8 cellular contexts compared by ENCODE assay signal in genomic region chr20:19995220-19995863, GRCh38. TPM values are rescaled to one million over a fixed set of nuclear protein-coding genes. Genes with fewer than 3 reads are reported as not detected.
A peak's percentile ranks its signal among the peaks of the same experiment; 100 is the strongest.
DNase-seq lines count a peak whose midpoint lies in the region; ATAC-seq and TF ChIP-seq lines count a peak whose summit lies in the region.

No MANE protein-coding gene starts in this region.

- H3K9me3 Mint-ChIP-seq in activated T-cell treated with anti-CD3 and anti-CD28 coated beads, Interleukin-2, amount 50 U/mL, for 4 hours, result no peaks in the 10 kb centered on the region

- TF ChIP-seq POLR2A in prostate gland (IDR thresholded peaks at IDR 0.05), result no peak

- TF ChIP-seq CTCF in cardiac muscle cell (IDR thresholded peaks at IDR 0.05; ENCODE audit: low read depth, low read length) (peak; percentile 68), WERI-Rb-1 (IDR thresholded peaks at IDR 0.05; ENCODE audit: low read depth, low read length) (peak; percentile 56), foreskin keratinocyte (conservative IDR thresholded peaks at IDR 0.05) (peak; percentile 90), prostate gland (IDR thresholded peaks at IDR 0.05) (peak; percentile 68 to 78 (median 74))

- WGBS in prostate gland, result 35% methylated on average over 5 of the region's 5 CpGs

- no peak overlapping the region for H3K4me3 Mint-ChIP-seq in activated T-cell treated with anti-CD3 and anti-CD28 coated beads, Interleukin-2, amount 50 U/mL, for 4 hours

- H3K4me1 ChIP-seq in cardiac muscle cell (ENCODE audit: low read depth) (peaks cover 42% of the 10 kb centered on the region), foreskin keratinocyte (peaks cover 39% of the 10 kb centered on the region), prostate gland (replicated peaks) (peaks cover 16% of the 10 kb centered on the region)

- H3K27me3 ChIP-seq in cardiac muscle cell, result no peaks in the 10 kb centered on the region
- H3K27me3 ChIP-seq in WERI-Rb-1 (ENCODE audit: insufficient read depth, low read depth, severe bottlenecking), result no peaks in the 10 kb centered on the region
- no peaks in the 10 kb centered on the region for H3K27me3 ChIP-seq in foreskin keratinocyte
- H3K27me3 ChIP-seq in prostate gland (replicated peaks; ENCODE audit: insufficient read depth), result no peaks in the 10 kb centered on the region

- intact Hi-C loops in cardiac septum (cut with DNase I), result loop anchor here (2.0 to 5.0 kb wide), 3 partner anchors 21 to 303 kb away; no protein-coding TSS in a partner anchor
- intact Hi-C loops in prostate gland (cut with DNase I), result loop anchor here (5.0 kb wide), 1 partner anchor 303 kb away; no protein-coding TSS in a partner anchor

- H3K36me3 ChIP-seq in cardiac muscle cell (peaks cover 10% of the 10 kb centered on the region), WERI-Rb-1 (no peaks in the 10 kb centered on the region), prostate gland (no peaks in the 10 kb centered on the region)

- H3K27ac ChIP-seq in cardiac muscle cell, result peak overlapping the region; percentile 71
- H3K27ac ChIP-seq in WERI-Rb-1, result no peak overlapping the region
- H3K27ac ChIP-seq in foreskin keratinocyte, result peak overlapping the region; percentile 32
- H3K27ac ChIP-seq in prostate gland, result no peak overlapping the region

- ATAC-seq in foreskin keratinocyte (no peak), GM18520 (IDR thresholded peaks at IDR 0.05; ENCODE audit: unreplicated experiment) (no peak)
- ATAC-seq in activated T-cell treated with anti-CD3 and anti-CD28 coated beads, Interleukin-2, amount 50 U/mL, for 4 hours, result no peak

- H3K27me3 Mint-ChIP-seq in activated T-cell treated with anti-CD3 and anti-CD28 coated beads, Interleukin-2, amount 50 U/mL, for 4 hours (ENCODE audit: low read depth), result no peaks in the 10 kb centered on the region

- H3K9me3 ChIP-seq in cardiac muscle cell (ENCODE audit: low read depth) (no peaks in the 10 kb centered on the region), WERI-Rb-1 (ENCODE audit: severe bottlenecking) (no peaks in the 10 kb centered on the region), prostate gland (no peaks in the 10 kb centered on the region)

- H3K4me3 ChIP-seq in cardiac muscle cell, result no peak overlapping the region
- no peak overlapping the region for H3K4me3 ChIP-seq in WERI-Rb-1 (ENCODE audit: low read depth, low read length)
- no peak overlapping the region for H3K4me3 ChIP-seq in prostate gland

- no peaks in the 10 kb centered on the region for H3K36me3 Mint-ChIP-seq in activated T-cell treated with anti-CD3 and anti-CD28 coated beads, Interleukin-2, amount 50 U/mL, for 4 hours (ENCODE audit: insufficient read depth)

- no peaks in the 10 kb centered on the region for H3K4me1 Mint-ChIP-seq in activated T-cell treated with anti-CD3 and anti-CD28 coated beads, Interleukin-2, amount 50 U/mL, for 4 hours (ENCODE audit: low read depth)

- DNase-seq in cardiac muscle cell (ENCODE audit: low read depth in 1 of 2, low spot score in 1 of 2), result peak; percentile 75 to 76
- DNase-seq in cardiac septum (ENCODE audit: low spot score), result no peak
- DNase-seq in NCI-H1694 (lab: John Stamatoyannopoulos, UW), result peak; percentile 46
- DNase-seq in WERI-Rb-1, result no peak
- no peak for DNase-seq in foreskin keratinocyte
- DNase-seq in prostate gland (ENCODE audit: low spot score), result peak; percentile 24
- DNase-seq in activated T-cell treated with anti-CD3 and anti-CD28 coated beads, Interleukin-2, amount 50 U/mL, for 4 hours, result no peak

RNA-seq across cellular contexts. Expression of gene NAA20, which starts 21.8 kb away (rescaled TPM):
- total RNA-seq in cardiac muscle cell, result 40.6 and 41.4 TPM in 2 replicates
- 142 and 145 TPM in 2 replicates for polyA plus RNA-seq in cardiac muscle cell
- 63.4 TPM for total RNA-seq in cardiac septum
- total RNA-seq in foreskin keratinocyte, result 110 and 118 TPM in 2 replicates
- 134 and 141 TPM in 2 replicates for polyA plus RNA-seq in foreskin keratinocyte
- 10 to 100 TPM; 33.9 to 48.5 TPM for total RNA-seq in prostate gland
- 100 to 1,000 TPM; 115 to 121 (median 118) TPM for total RNA-seq in activated T-cell treated with anti-CD3 and anti-CD28 coated beads, Interleukin-2, amount 50 U/mL, for 4 hours

RNA-seq across cellular contexts. Expression of gene CRNKL1, which starts 56.9 kb away (rescaled TPM):
- total RNA-seq in cardiac muscle cell (18.8 and 24.8 TPM in 2 replicates), cardiac septum (18.5 TPM), foreskin keratinocyte (19.6 and 22.9 TPM in 2 replicates), prostate gland (10 to 100 TPM; 22.0 to 27.1 TPM)
- polyA plus RNA-seq in cardiac muscle cell (16.4 and 17.4 TPM in 2 replicates), foreskin keratinocyte (18.6 and 20.9 TPM in 2 replicates)
- 10 to 100 TPM; 24.0 to 25.9 (median 24.3) TPM for total RNA-seq in activated T-cell treated with anti-CD3 and anti-CD28 coated beads, Interleukin-2, amount 50 U/mL, for 4 hours

RNA-seq across cellular contexts. Expression of gene CFAP61, which starts 57.0 kb away (rescaled TPM):
- not detected in 2 replicates for total RNA-seq in cardiac muscle cell
- 0.44 TPM in 1 of 2 replicates, not detected in the other for polyA plus RNA-seq in cardiac muscle cell
- 73.4 TPM for total RNA-seq in cardiac septum
- total RNA-seq in foreskin keratinocyte, result not detected in 2 replicates
- polyA plus RNA-seq in foreskin keratinocyte, result 0.03 TPM in 1 of 2 replicates, not detected in the other
- total RNA-seq in prostate gland, result 1 to 10 TPM in 1 of 2 donors, under 1 TPM in 1; 0.14 to 8.1 TPM
- under 1 TPM in 1 of 3 donors, not detected in 2; 0.49 TPM for total RNA-seq in activated T-cell treated with anti-CD3 and anti-CD28 coated beads, Interleukin-2, amount 50 U/mL, for 4 hours

Comparison
In these comparisons a context has a peak if more than half of its experiments do, and no peak if none do; other contexts are left out.
1. DNase-seq: peak in cardiac muscle cell (2 of 2), NCI-H1694 (single experiment) and prostate gland (single experiment); none in cardiac septum (single experiment), WERI-Rb-1 (single experiment), foreskin keratinocyte (0 of 2) and activated T-cell treated with anti-CD3 and anti-CD28 coated beads, Interleukin-2, amount 50 U/mL, for 4 hours (single experiment).
2. H3K27ac ChIP-seq: peak in cardiac muscle cell (single experiment) and foreskin keratinocyte (single experiment); none in WERI-Rb-1 (single experiment) and prostate gland (0 of 2).
3. Peak in every context shown above with its lines, with median percentiles within 50 percentile points of each other: CTCF ChIP-seq.